In the genomic region with DNA sequence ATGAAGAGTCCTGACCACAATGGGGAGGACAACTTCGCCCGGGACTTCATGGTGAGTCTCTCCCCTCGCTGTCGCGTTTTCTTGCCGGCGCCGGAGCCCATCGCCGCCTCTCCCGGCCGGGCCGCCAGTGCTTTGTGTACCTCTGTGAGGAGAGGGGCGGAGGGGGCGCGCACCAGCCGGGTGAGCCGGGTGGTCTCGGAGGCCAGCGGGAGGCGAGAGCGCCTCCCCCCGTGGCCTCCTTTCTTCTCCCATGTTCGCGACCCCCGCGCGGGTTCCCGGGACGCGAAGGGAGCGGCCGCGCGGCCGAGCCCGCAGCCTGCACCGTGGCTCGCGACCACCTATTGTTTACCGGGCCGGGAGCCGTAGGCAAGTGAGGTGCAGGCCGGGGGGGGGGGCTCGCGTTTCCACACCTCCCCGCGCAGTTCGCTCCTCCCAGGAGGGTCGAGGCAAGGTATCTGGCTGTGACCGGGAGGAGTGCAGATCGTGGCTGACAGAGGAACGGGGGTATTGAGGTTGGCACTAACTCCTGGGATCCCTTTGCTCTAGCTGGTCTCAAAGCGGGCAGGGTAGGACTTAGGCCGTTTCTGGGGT, we compare ENCODE assay signal across 8 cellular contexts. TPM values are rescaled to one million over a fixed set of nuclear protein-coding genes. Genes with fewer than 3 reads are reported as not detected.
DNase-seq lines count a peak whose midpoint lies in the region; ATAC-seq and TF ChIP-seq lines count a peak whose summit lies in the region.

No MANE protein-coding gene starts in this region.

- peak overlapping the region; percentile 98 to 100 (median 98) for H3K27ac ChIP-seq in heart left ventricle

- H3K36me3 ChIP-seq in heart left ventricle, result no peaks in the 10 kb centered on the region

- peaks cover 12 to 47% (median 34%) of the 10 kb centered on the region in 12 donors for H3K4me1 ChIP-seq in heart left ventricle

- no peak for TF ChIP-seq POLR2A in heart left ventricle (IDR thresholded peaks at IDR 0.05)

- ATAC-seq in HG03460 (IDR thresholded peaks at IDR 0.05; ENCODE audit: unreplicated experiment) (peak; percentile 19), heart left ventricle (peak; percentile 2 to 5 (median 3))

- no peaks in the 10 kb centered on the region for H3K36me3 Mint-ChIP-seq in activated naive CD8-positive, alpha-beta T cell treated with anti-CD3 and anti-CD28 coated beads for 36 hours
- peaks cover 2% of the 10 kb centered on the region for H3K36me3 Mint-ChIP-seq in progenitor cell of endocrine pancreas (ENCODE audit: insufficient read depth)

- no peaks in the 10 kb centered on the region for H3K27me3 ChIP-seq in heart left ventricle

- WGBS in heart left ventricle, 4 donors, result 0 to 1% (median 0%) methylated on average over 21 to 55 of the region's 55 CpGs

- H3K9me3 Mint-ChIP-seq in activated naive CD8-positive, alpha-beta T cell treated with anti-CD3 and anti-CD28 coated beads for 36 hours, result no peaks in the 10 kb centered on the region
- no peaks in the 10 kb centered on the region for H3K9me3 Mint-ChIP-seq in progenitor cell of endocrine pancreas (ENCODE audit: low read depth)

- H3K27ac Mint-ChIP-seq in activated naive CD8-positive, alpha-beta T cell treated with anti-CD3 and anti-CD28 coated beads for 36 hours, result no peak overlapping the region
- peak overlapping the region; percentile 99 for H3K27ac Mint-ChIP-seq in progenitor cell of endocrine pancreas

- DNase-seq in NCI-H524 (lab: John Stamatoyannopoulos, UW), result peak; percentile 58 to 68
- no peak for DNase-seq in NCI-H524 treated with DMSO at 0.1 percent for 48 hours (lab: John Stamatoyannopoulos, UW)
- DNase-seq in RKO (ENCODE audit: low spot score), result peak; percentile 54
- DNase-seq in activated naive CD8-positive, alpha-beta T cell treated with anti-CD3 and anti-CD28 coated beads for 36 hours, result peak; percentile 53
- DNase-seq in heart left ventricle, result peak in 4 of 5 donors; percentile 35 to 73 (median 50)
- peak; percentile 33 for DNase-seq in progenitor cell of endocrine pancreas (ENCODE audit: low spot score, unreplicated experiment)
- DNase-seq in NCI-H446 treated with DMSO at 0.1 percent for 48 hours (lab: John Stamatoyannopoulos, UW), result no peak

- H3K4me3 Mint-ChIP-seq in activated naive CD8-positive, alpha-beta T cell treated with anti-CD3 and anti-CD28 coated beads for 36 hours, result peak overlapping the region; percentile 84
- H3K4me3 Mint-ChIP-seq in progenitor cell of endocrine pancreas (ENCODE audit: low read depth), result peak overlapping the region; percentile 96

- H3K27me3 Mint-ChIP-seq in activated naive CD8-positive, alpha-beta T cell treated with anti-CD3 and anti-CD28 coated beads for 36 hours, result no peaks in the 10 kb centered on the region
- no peaks in the 10 kb centered on the region for H3K27me3 Mint-ChIP-seq in progenitor cell of endocrine pancreas

- H3K9me3 ChIP-seq in heart left ventricle, result no peaks in the 10 kb centered on the region

- peaks cover 13% of the 10 kb centered on the region for H3K4me1 Mint-ChIP-seq in activated naive CD8-positive, alpha-beta T cell treated with anti-CD3 and anti-CD28 coated beads for 36 hours
- H3K4me1 Mint-ChIP-seq in progenitor cell of endocrine pancreas (ENCODE audit: low read depth), result peaks cover 36% of the 10 kb centered on the region

- intact Hi-C loops in heart left ventricle (cut with DNase I), result loop anchor here in 8 of 10 donors (5.0 to 10.0 kb wide), 11 partner anchors 35 to 227 kb away; a partner anchor contains a TSS

- H3K4me3 ChIP-seq in heart left ventricle, result peak overlapping the region; percentile 75 to 100 (median 97)

- TF ChIP-seq CTCF in heart left ventricle (IDR thresholded peaks at IDR 0.05) (no peak), progenitor cell of endocrine pancreas (IDR thresholded peaks at IDR 0.05; ENCODE audit: unreplicated experiment) (no peak)

RNA-seq across cellular contexts. Expression of a gene that starts 0.6 kb away (rescaled TPM):
- total RNA-seq in activated naive CD8-positive, alpha-beta T cell treated with anti-CD3 and anti-CD28 coated beads for 36 hours, result 10 to 100 TPM in 1 of 2 experiments, 1 to 10 TPM in 1; 9.8 to 10.9 TPM
- total RNA-seq in heart left ventricle (10 to 100 TPM; 36.5 to 83.9 (median 42.0) TPM), progenitor cell of endocrine pancreas (131 and 140 TPM in 2 replicates)
- 10 to 100 TPM; 33.9 to 35.1 TPM for polyA plus RNA-seq in heart left ventricle

Comparison
In these comparisons a context has a peak if more than half of its experiments do, and no peak if none do; other contexts are left out.
1. DNase-seq: peak in NCI-H524 (2 of 2), RKO (single experiment), activated naive CD8-positive, alpha-beta T cell treated with anti-CD3 and anti-CD28 coated beads for 36 hours (single experiment), heart left ventricle (4 of 5) and progenitor cell of endocrine pancreas (single experiment); none in NCI-H524 treated with DMSO at 0.1 percent for 48 hours (single experiment) and NCI-H446 treated with DMSO at 0.1 percent for 48 hours (single experiment).